Comparison of ENCODE assay signal across 8 cellular contexts in genomic region chr14:100546051-100546443, GRCh38. TPM values are rescaled to one million over a fixed set of nuclear protein-coding genes. Genes with fewer than 3 reads are reported as not detected.
DNase-seq lines count a peak whose midpoint lies in the region; ATAC-seq, FAIRE-seq and TF ChIP-seq lines count a peak whose summit lies in the region.

No MANE protein-coding gene starts in this region.

- H3F3A ChIP-seq in Loucy (ENCODE audit: low read depth) = no peaks in the 10 kb centered on the region

- no peaks in the 10 kb centered on the region for H4K20me1 ChIP-seq in Loucy (ENCODE audit: insufficient read depth, low read length, poor library complexity, severe bottlenecking)

- H3K9me2 ChIP-seq in Loucy (replicated peaks; ENCODE audit: low read depth, low read length) = no peaks in the 10 kb centered on the region

- no peak overlapping the region for H4K12ac ChIP-seq in trophoblast cell (ENCODE audit: low read depth, low read length)

- H2BK12ac ChIP-seq in trophoblast cell (ENCODE audit: low read length) = no peak overlapping the region

- FAIRE-seq in D721Med (lab: Jason Lieb, UNC) = no peak

- no peak overlapping the region for H3K27ac ChIP-seq in trophoblast cell (ENCODE audit: low read depth, low read length)

- no peaks in the 10 kb centered on the region for H3K79me1 ChIP-seq in trophoblast cell (ENCODE audit: low read length)

- no peak overlapping the region for H3K18ac ChIP-seq in trophoblast cell (ENCODE audit: low read length)

- no CpG with 5 or more reads among the region's 28 CpGs for WGBS in trophoblast cell (ENCODE audit: extremely low coverage, insufficient coverage, insufficient read length)

- DNase-seq in D721Med (ENCODE audit: insufficient read length, low spot score) = peak; percentile 86
- peak; percentile 12 for DNase-seq in dermis blood vessel endothelial cell
- DNase-seq in trophoblast cell = peak in 1 of 2 donors; percentile 2
- no peak for DNase-seq in NCI-H774 (lab: John Stamatoyannopoulos, UW)
- DNase-seq in NOMO-1 (lab: John Stamatoyannopoulos, UW; ENCODE audit: unreplicated experiment in 2 of 2) = no peak

- H3K79me2 ChIP-seq in Loucy (ENCODE audit: insufficient read depth, low read length) = no peaks in the 10 kb centered on the region
- H3K79me2 ChIP-seq in trophoblast cell (ENCODE audit: control insufficient read depth, insufficient read depth, low read length, poor library complexity) = no peaks in the 10 kb centered on the region

- no peak overlapping the region for H4K8ac ChIP-seq in trophoblast cell (ENCODE audit: low read depth, low read length)

- peaks cover 29% of the 10 kb centered on the region for H3K4me1 ChIP-seq in Loucy (ENCODE audit: insufficient read depth, low read length, poor library complexity, severe bottlenecking)
- H3K4me1 ChIP-seq in trophoblast cell (ENCODE audit: control insufficient read depth in 1 of 2, insufficient read depth in 2 of 2, low read length in 2 of 2) = peaks cover 0 to 5% of the 10 kb centered on the region in 2 experiments

- H2BK5ac ChIP-seq in trophoblast cell (ENCODE audit: low read depth, low read length, poor library complexity) = no peak overlapping the region

- no peak overlapping the region for H4K91ac ChIP-seq in trophoblast cell (ENCODE audit: low read depth, low read length)

- H3K4ac ChIP-seq in trophoblast cell (ENCODE audit: low read depth, low read length) = no peak overlapping the region

- no peaks in the 10 kb centered on the region for H3K9me3 ChIP-seq in Loucy (ENCODE audit: insufficient read depth, low read depth, low read length)
- peaks cover 1% of the 10 kb centered on the region for H3K9me3 ChIP-seq in trophoblast cell (ENCODE audit: insufficient read depth, low read depth, low read length)

- H3K36me3 ChIP-seq in Loucy (ENCODE audit: insufficient read depth, low read length) (no peaks in the 10 kb centered on the region), trophoblast cell (ENCODE audit: control insufficient read depth in 1 of 2, insufficient read depth in 2 of 2, low read length in 2 of 2) (no peaks in the 10 kb centered on the region)

- H2AK5ac ChIP-seq in trophoblast cell (ENCODE audit: low read length) = no peak overlapping the region

- H3K9ac ChIP-seq in Loucy (ENCODE audit: low read depth, low read length, poor library complexity, severe bottlenecking) (peak overlapping the region; percentile 55), trophoblast cell (ENCODE audit: low read length) (no peak overlapping the region)

- no peak overlapping the region for H3K23ac ChIP-seq in trophoblast cell (ENCODE audit: low read length)

- H3K14ac ChIP-seq in trophoblast cell (ENCODE audit: low read length) = no peak overlapping the region

- no peak overlapping the region for H2BK120ac ChIP-seq in trophoblast cell (ENCODE audit: insufficient read depth, low read length, poor library complexity)

- TF ChIP-seq CTCF in D721Med (IDR thresholded peaks at IDR 0.05; ENCODE audit: insufficient read depth, missing control alignments) (no peak), Loucy (conservative IDR thresholded peaks at IDR 0.05; ENCODE audit: low read length) (no peak)

- H2AFZ ChIP-seq in Loucy (ENCODE audit: low read length) = peak overlapping the region; percentile 67; the same call in 1 of the 2 replicates
- no peak overlapping the region for H2AFZ ChIP-seq in trophoblast cell (ENCODE audit: insufficient read depth, low read length, poor library complexity)

- H3K4me2 ChIP-seq in Loucy (ENCODE audit: low read depth, low read length, poor library complexity, severe bottlenecking) (peak overlapping the region; percentile 67), trophoblast cell (ENCODE audit: low read length) (peak overlapping the region; percentile 4)

- H3K4me3 ChIP-seq in Loucy (ENCODE audit: low read length, poor library complexity, severe bottlenecking) (peak overlapping the region; percentile 53), trophoblast cell (ENCODE audit: low read depth, low read length) (no peak overlapping the region)

- H3K27me3 ChIP-seq in Loucy (ENCODE audit: insufficient read depth, low read length, poor library complexity, severe bottlenecking) (no peaks in the 10 kb centered on the region), trophoblast cell (ENCODE audit: insufficient read depth, low read length) (no peaks in the 10 kb centered on the region)

- ATAC-seq in GM21423 (IDR thresholded peaks at IDR 0.05; ENCODE audit: unreplicated experiment) (no peak), GM21825 (IDR thresholded peaks at IDR 0.05; ENCODE audit: unreplicated experiment) (no peak)

RNA-seq across cellular contexts. Expression of gene BEGAIN, which starts 41.2 kb away (rescaled TPM):
- total RNA-seq in dermis blood vessel endothelial cell = 0.17 and 0.37 TPM in 2 replicates
- 0.01 TPM in 1 of 2 replicates, not detected in the other for polyA plus RNA-seq in trophoblast cell (2013)

Comparison
In these comparisons a context has a peak if more than half of its experiments do, and no peak if none do; other contexts are left out.
1. DNase-seq: peak in D721Med (single experiment) and dermis blood vessel endothelial cell (single experiment); none in NCI-H774 (single experiment) and NOMO-1 (0 of 2).